In genomic region chr1:172180886-172181285, GRCh38 we compare ENCODE assay signal across 8 cellular contexts.
A peak's percentile ranks its signal among the peaks of the same experiment; 100 is the strongest.
DNase-seq lines count a peak whose midpoint lies in the region; ATAC-seq and TF ChIP-seq lines count a peak whose summit lies in the region.

No MANE protein-coding gene starts in this region.

- H3K4me3 ChIP-seq in fibroblast of pulmonary artery (replicated peaks; ENCODE audit: low read depth, low read length) = peak overlapping the region; percentile 33

- peak; percentile 41 for ATAC-seq in GM19328 (IDR thresholded peaks at IDR 0.05; ENCODE audit: unreplicated experiment)
- ATAC-seq in HG03457 (IDR thresholded peaks at IDR 0.05; ENCODE audit: unreplicated experiment) = peak; percentile 56
- ATAC-seq in sciatic nerve = peak; percentile 93

- DNase-seq in AG20443 (ENCODE audit: low spot score) (peak; percentile 57), fibroblast of pulmonary artery (ENCODE audit: low read depth) (peak; percentile 69), sciatic nerve (ENCODE audit: low spot score) (peak; percentile 63), NCI-H128 (lab: John Stamatoyannopoulos, UW; ENCODE audit: unreplicated experiment) (no peak), AML-193 (lab: John Stamatoyannopoulos, UW) (no peak)
- DNase-seq in activated CD8-positive, alpha-beta memory T cell treated with anti-CD3 and anti-CD28 coated beads for 24 hours = peak; percentile 63

- no peak for TF ChIP-seq CTCF in fibroblast of pulmonary artery (IDR thresholded peaks at IDR 0.05; ENCODE audit: low read length, missing control alignments)

- intact Hi-C loops in sciatic nerve (cut with DNase I) = no loop called here

Comparison
In these comparisons a context has a peak if more than half of its experiments do, and no peak if none do; other contexts are left out.
1. DNase-seq: peak in AG20443 (single experiment), activated CD8-positive, alpha-beta memory T cell treated with anti-CD3 and anti-CD28 coated beads for 24 hours (single experiment), fibroblast of pulmonary artery (single experiment) and sciatic nerve (single experiment); none in NCI-H128 (single experiment) and AML-193 (0 of 2).
2. ATAC-seq: peak in every context shown above with its lines; median percentile 93 in sciatic nerve; 56 in HG03457; 41 in GM19328.